In the genomic region with DNA sequence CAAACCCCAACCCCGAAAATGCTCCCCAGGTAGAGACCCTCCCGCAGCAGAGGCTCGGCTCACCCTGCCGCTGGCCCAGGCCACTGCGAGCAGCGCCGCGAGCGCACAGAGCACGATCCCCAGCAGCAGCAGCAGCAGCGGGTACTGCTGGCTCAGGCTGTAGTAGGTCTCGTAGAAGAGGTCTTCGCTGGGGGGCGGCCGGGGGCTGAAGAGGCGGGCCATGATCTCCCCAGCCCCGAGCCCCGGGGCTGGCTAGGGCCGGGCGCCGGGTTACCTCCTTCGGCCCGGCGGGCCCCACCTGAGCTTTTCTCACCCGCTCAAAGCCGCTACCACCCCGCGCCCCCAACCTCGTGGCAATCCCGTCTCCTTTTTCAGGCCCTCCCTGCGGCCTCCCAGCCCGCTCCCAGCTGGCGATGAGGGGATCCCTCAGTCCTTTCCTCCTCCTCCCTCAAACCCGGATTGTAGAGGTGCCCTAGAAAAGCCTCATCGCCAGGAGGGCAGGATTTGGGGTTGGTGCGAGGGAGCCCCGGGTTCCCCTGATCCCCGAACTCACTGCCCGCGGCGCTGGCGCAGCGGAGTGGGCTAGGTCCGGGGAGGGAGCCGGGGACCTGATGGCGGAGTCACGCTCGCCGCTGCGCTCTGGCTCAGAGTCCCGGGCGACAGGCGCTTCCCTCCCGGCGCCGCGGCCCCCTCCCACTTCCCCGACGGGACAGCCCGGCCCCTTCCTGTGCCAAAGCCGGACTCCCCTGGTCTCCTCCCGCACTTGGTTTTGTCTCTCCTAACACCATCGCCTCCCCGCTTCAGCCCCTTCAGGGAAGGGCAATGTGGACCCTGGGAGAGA, we compare ENCODE assay signal across 9 cellular contexts. TPM values are rescaled to one million over a fixed set of nuclear protein-coding genes. Genes with fewer than 3 reads are reported as not detected.
DNase-seq lines count a peak whose midpoint lies in the region; ATAC-seq and TF ChIP-seq lines count a peak whose summit lies in the region.
"Had no signal": no experiment of that assay in that cellular context is flagged by ENCODE, and none has a peak within 500 bp of the region (broad histone marks: within the 10 kb centered on the region; RNA-seq: fewer than 3 reads in every experiment).

TSS of gene ADCY4 (minus strand) at position 641 of the 841 bp plus-strand sequence. CDS start at position 222, 419 bp downstream.

- no peaks in the 10 kb centered on the region for H3K9me2 ChIP-seq in HCT116 (ENCODE audit: insufficient read depth)

- H3K36me3 ChIP-seq in HCT116 (ENCODE audit: control insufficient read depth in 1 of 2, insufficient read depth in 2 of 2, low read length in 2 of 2) (no peaks in the 10 kb centered on the region), left ventricle myocardium inferior (peaks cover 5% of the 10 kb centered on the region)

- no peak for TF ChIP-seq POLR2A in HCT116 (IDR thresholded peaks at IDR 0.05; ENCODE audit: borderline replicate concordance, extremely low read depth, insufficient read depth, insufficient read length)

- H3K9me3 ChIP-seq in HCT116 (ENCODE audit: control insufficient read depth in 1 of 2, insufficient read depth in 1 of 2, low read depth in 1 of 2, low read length in 2 of 2) (no peaks in the 10 kb centered on the region), left ventricle myocardium inferior (replicated peaks) (no peaks in the 10 kb centered on the region)

- POLR2A ChIA-PET in HCT116 (lab: Charles Lee), result interaction anchor here (4.2 kb wide), 1 partner anchor 96 kb away, joined by 38 read pairs; the partner anchor contains the start of genes CBLN3 and KHNYN

- H4K20me1 ChIP-seq in HCT116 (ENCODE audit: insufficient read depth), result no peaks in the 10 kb centered on the region

- intact Hi-C loops in HCT116 (cut with micrococcal nuclease) (no loop called here), left ventricle myocardium inferior (cut with micrococcal nuclease) (loop anchor here (5.0 kb wide), 1 partner anchor 103 kb away; no protein-coding TSS in a partner anchor)

- peak within 1 kb of the TSS; percentile 28 to 49 for H3K4me3 ChIP-seq in HCT116 (replicated peaks in 1 of 2; ENCODE audit: low read depth in 1 of 2, low read length in 2 of 2)
- peak within 1 kb of the TSS; percentile 78 for H3K4me3 ChIP-seq in left ventricle myocardium inferior

- H3K9ac ChIP-seq in HCT116 (ENCODE audit: low read length), result peak within 1 kb of the TSS; percentile 39; the same call in 1 of the 2 replicates

- ATAC-seq in HCT116, result no peak
- no peak for ATAC-seq in GM18520 (IDR thresholded peaks at IDR 0.05; ENCODE audit: unreplicated experiment)
- ATAC-seq in GM18517 (IDR thresholded peaks at IDR 0.05; ENCODE audit: unreplicated experiment), result no peak

- RAD21 ChIA-PET in HCT116 (lab: Charles Lee; ENCODE audit: low non-redundant PET in 1 of 2, low total read pairs in 2 of 2, uncharacterized antibody in 2 of 2, unreplicated experiment in 2 of 2), result interaction anchor here in 1 of 2 experiments (1.1 kb wide), 1 partner anchor 32 kb away, joined by 3 read pairs; no protein-coding TSS in a partner anchor

- H2AFZ ChIP-seq in HCT116 (ENCODE audit: low read depth, low read length, poor library complexity, severe bottlenecking), result peak within 1 kb of the TSS; percentile 96

- CTCF ChIA-PET in HCT116 (lab: Charles Lee), result interaction anchor here (1.4 to 6.3 kb wide), 5 partner anchors 11 to 96 kb away, joined by 4 to 162 read pairs (median 17); partner anchors contain the start of genes CBLN3, DHRS1, KHNYN and NOP9

- peaks cover 4 to 12% of the 10 kb centered on the region in 2 experiments for H3K4me1 ChIP-seq in HCT116 (ENCODE audit: control insufficient read depth in 1 of 2, insufficient read depth in 2 of 2, low read length in 2 of 2)
- peaks cover 59% of the 10 kb centered on the region for H3K4me1 ChIP-seq in left ventricle myocardium inferior

- H3K27me3 ChIP-seq in HCT116 (ENCODE audit: insufficient read depth, low read length) (no peaks in the 10 kb centered on the region), left ventricle myocardium inferior (ENCODE audit: low read depth) (peaks cover 72% of the 10 kb centered on the region)

- H3K27ac ChIP-seq in HCT116 (ENCODE audit: low read depth, low read length) (peak within 1 kb of the TSS; percentile 26; the same call in 1 of the 2 replicates), left ventricle myocardium inferior (replicated peaks) (peak within 1 kb of the TSS; percentile 95)

- TF ChIP-seq RAD21 in HCT116 (IDR thresholded peaks at IDR 0.05; ENCODE audit: low read depth), result no peak

- H3K4me2 ChIP-seq in HCT116 (ENCODE audit: low read length), result peak within 1 kb of the TSS; percentile 84

- no peaks in the 10 kb centered on the region for H3K79me2 ChIP-seq in HCT116 (ENCODE audit: insufficient read depth, low read length)

- no TSS peak for BruUV-seq in HCT116 (replicated peaks; lab: Mats Ljungman, UMichigan)

- no peak for TF ChIP-seq CTCF in HCT116 (IDR thresholded peaks at IDR 0.05 in 2 of 3, conservative IDR thresholded peaks at IDR 0.05 in 1 of 3; ENCODE audit: borderline replicate concordance in 1 of 3, insufficient read depth in 1 of 3, low read depth in 2 of 3, low read length in 2 of 3)
- TF ChIP-seq CTCF in left ventricle myocardium inferior (IDR thresholded peaks at IDR 0.05; ENCODE audit: borderline replicate concordance), result no peak

- DNase-seq in HCT116 (ENCODE audit: low read depth, low spot score) (no peak), left ventricle myocardium inferior (peak; percentile 68), retina (peak; percentile 63), NCI-H146 (lab: John Stamatoyannopoulos, UW) (no peak), NCI-H2107 (lab: John Stamatoyannopoulos, UW) (no peak)
- peak; percentile 21 for DNase-seq in activated naive CD4-positive, alpha-beta T cell treated with Interleukin-2 at 50 U/mL for 16 hours

TF ChIP-seq in HCT116, 20 proteins besides CTCF, POLR2A, EP300 and RAD21:
- TF ChIP-seq ATF3 (IDR thresholded peaks at IDR 0.05) (no peak), TCF7L2 (IDR thresholded peaks at IDR 0.05; ENCODE audit: borderline replicate concordance, extremely low read depth, insufficient read depth, insufficient read length) (no peak), ZFX (IDR thresholded peaks at IDR 0.05) (no peak), EGR1 (IDR thresholded peaks at IDR 0.05; ENCODE audit: low read depth) (no peak), CEBPB (IDR thresholded peaks at IDR 0.05; ENCODE audit: low read depth) (no peak), ZNF274 (IDR thresholded peaks at IDR 0.05; ENCODE audit: low read depth, low read length) (no peak)
TF ChIP-seq in HCT116: peak in this region for 0.

RNA-seq across cellular contexts. Expression of gene ADCY4, which starts in this region (rescaled TPM):
- 0.86 TPM for total RNA-seq in HCT116 (2021; ENCODE audit: unreplicated experiment)
- polyA plus RNA-seq in HCT116 (2012), result 0.10 TPM in 2 replicates
- total RNA-seq in left ventricle myocardium inferior, result 26.6 TPM
- total RNA-seq: M059J had no signal

Comparison
In these comparisons a context has a peak if more than half of its experiments do, and no peak if none do; other contexts are left out.
1. RNA of gene ADCY4 (total RNA-seq): 26.6 TPM in left ventricle myocardium inferior (single experiment); 0.86 TPM in HCT116 (single experiment); every median in the first group is over 10 times any median in the second.
2. DNase-seq: peak in activated naive CD4-positive, alpha-beta T cell treated with Interleukin-2 at 50 U/mL for 16 hours (single experiment), left ventricle myocardium inferior (single experiment) and retina (single experiment); none in HCT116 (single experiment), NCI-H146 (single experiment) and NCI-H2107 (single experiment).